Comparison of ENCODE assay signal across 25 cellular contexts in the genomic region with DNA sequence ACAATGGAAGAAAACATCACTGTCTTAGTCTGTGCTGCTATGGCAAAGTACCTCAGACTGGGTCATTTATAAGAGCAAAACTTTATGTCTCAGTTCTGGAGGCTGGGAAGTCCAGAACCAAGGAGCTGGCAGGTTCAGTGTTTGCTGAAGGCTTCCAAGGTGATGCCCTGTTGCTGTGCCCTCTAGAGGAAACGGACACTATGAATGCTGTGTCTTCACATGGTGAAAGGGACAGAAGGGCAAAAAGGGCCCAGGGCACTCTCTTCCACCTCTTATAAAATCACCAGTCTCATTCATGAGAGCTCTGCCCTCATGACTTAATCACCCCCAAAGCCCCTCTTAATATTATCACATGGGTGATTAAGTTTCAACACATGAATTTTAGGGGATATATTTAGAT.
DNase-seq lines count a peak whose midpoint lies in the region; ATAC-seq and TF ChIP-seq lines count a peak whose summit lies in the region.
"Had no signal": no experiment of that assay in that cellular context is flagged by ENCODE, and none has a peak within 500 bp of the region (broad histone marks: within the 10 kb centered on the region; RNA-seq: fewer than 3 reads in every experiment).

No MANE protein-coding gene starts in this region.

- ATAC-seq in GM18867 (IDR thresholded peaks at IDR 0.05; ENCODE audit: unreplicated experiment): no peak
- ATAC-seq: GM12878, PC-3, T-cell had no signal

- TF ChIP-seq CTCF in 22Rv1 (IDR thresholded peaks at IDR 0.05): peak; percentile 15; the same call in 1 of the 2 replicates

- DNase-seq in HT-29 (ENCODE audit: low spot score): peak; percentile 18
- DNase-seq in NCI-H69 (lab: John Stamatoyannopoulos, UW): peak; percentile 59
- DNase-seq in foreskin melanocyte: peak; percentile 12
- no peak for DNase-seq in AG08395 (ENCODE audit: low spot score)
- DNase-seq in NCI-H446 treated with DMSO at 0.1 percent for 48 hours (lab: John Stamatoyannopoulos, UW): no peak
- DNase-seq in NCI-H187 treated with DMSO at 0.1 percent for 48 hours (lab: John Stamatoyannopoulos, UW): no peak
- DNase-seq: AML-193; CD4-positive, alpha-beta memory T cell; COR-L47; GOT3; HCEC 1CT; KBM-7; NCI-H1092 treated with DMSO at 0.1 percent for 48 hours; NCI-H1436; NCI-H187; NCI-H2171 treated with DMSO at 0.1 percent for 48 hours; NCI-H345; NCI-H774; PC-3; SJCRH30; T-cell had no signal

- H3K27ac ChIP-seq in 22Rv1: no peak overlapping the region
- H3K27ac ChIP-seq: BLaER1 treated with 17β-estradiol and CSF1 and Interleukin-3, amounts not matched to agents 10 nM and 100 nM; SJCRH30 had no signal

Comparison
In these comparisons a context has a peak if more than half of its experiments do, and no peak if none do; other contexts are left out.
1. DNase-seq: peak in HT-29 (single experiment), NCI-H69 (single experiment) and foreskin melanocyte (single experiment); none in AG08395 (single experiment), NCI-H446 treated with DMSO at 0.1 percent for 48 hours (single experiment) and NCI-H187 treated with DMSO at 0.1 percent for 48 hours (single experiment).